In the genomic region with DNA sequence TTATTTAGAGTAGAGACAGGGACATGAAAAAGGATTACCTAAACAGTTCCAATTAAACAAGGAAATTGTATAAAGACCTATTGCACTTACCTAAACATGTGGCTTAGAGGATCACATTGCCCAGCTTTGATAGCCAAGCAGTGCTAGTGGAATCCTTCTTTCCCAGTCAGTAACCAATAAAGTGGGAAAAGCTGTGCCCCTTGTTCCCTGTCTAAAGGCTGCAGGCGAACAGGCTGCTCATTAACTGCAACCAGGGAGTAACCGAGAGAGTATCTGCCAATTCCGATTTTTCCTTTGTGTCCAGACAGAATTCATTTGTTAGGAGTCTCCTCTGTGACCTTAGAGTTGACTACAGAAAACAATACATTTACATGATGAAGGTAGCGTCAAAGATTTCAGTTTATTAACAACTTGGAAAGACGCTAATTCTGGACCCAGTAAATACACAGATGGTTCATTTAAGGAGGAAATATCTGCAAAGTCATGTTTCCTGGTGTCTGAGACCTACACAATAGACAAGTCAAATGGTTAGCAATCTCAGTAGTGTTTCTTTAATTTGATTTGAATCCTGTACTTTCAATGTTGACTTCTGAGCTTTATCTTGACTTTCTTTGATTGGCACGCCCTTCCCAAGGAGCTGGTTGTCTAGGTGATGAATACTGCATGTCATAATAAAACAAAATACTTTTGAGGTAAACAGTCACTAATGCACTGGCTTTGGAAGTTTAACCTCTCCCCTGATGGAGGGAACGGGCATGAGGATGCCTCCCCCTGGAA, we compare ENCODE assay signal across 3 cellular contexts.
TF ChIP-seq lines count a peak whose summit lies in the region.

No MANE protein-coding gene starts in this region.

TF ChIP-seq in HEK293, 187 proteins besides CTCF, POLR2A, EP300 and RAD21:
- TF ChIP-seq HOXC10 (CRISPR knock-in tag; IDR thresholded peaks at IDR 0.05) (no peak), ZBTB17 (tag by site-specific recombination; IDR thresholded peaks at IDR 0.05) (0 out of 2 replicates have a peak, but pooled peaks have one; percentile 30)
TF ChIP-seq in HEK293: peak in this region for 1.

TF ChIP-seq in H1, 55 proteins besides CTCF, POLR2A, EP300 and RAD21:
- no peak for TF ChIP-seq CREB1 (IDR thresholded peaks at IDR 0.05)
- TF ChIP-seq TCF12 (IDR thresholded peaks at IDR 0.05; ENCODE audit: low read depth, low read length): no peak
- TF ChIP-seq TAF7 (optimal IDR thresholded peaks at IDR 0.05; ENCODE audit: borderline replicate concordance, low read depth, low read length): no peak
- no peak for TF ChIP-seq JUND (IDR thresholded peaks at IDR 0.05; ENCODE audit: low read length)
- TF ChIP-seq YY1 (IDR thresholded peaks at IDR 0.05; ENCODE audit: low read depth, low read length): no peak
- no peak for TF ChIP-seq ZNF274 (IDR thresholded peaks at IDR 0.05; ENCODE audit: borderline replicate concordance, extremely low read depth, low read length)
- no peak for TF ChIP-seq JUN (IDR thresholded peaks at IDR 0.05; ENCODE audit: low read depth, low read length)
- no peak for TF ChIP-seq SIN3A (conservative IDR thresholded peaks at IDR 0.05 in 1 of 2, IDR thresholded peaks at IDR 0.05 in 1 of 2; ENCODE audit: low read depth in 1 of 2, low read length in 2 of 2)
- TF ChIP-seq NRF1 (IDR thresholded peaks at IDR 0.05; ENCODE audit: low read depth, low read length): no peak
- TF ChIP-seq FOSL1 (IDR thresholded peaks at IDR 0.05; ENCODE audit: insufficient read depth, low read depth, low read length): no peak
- no peak for TF ChIP-seq SAP30 (IDR thresholded peaks at IDR 0.05; ENCODE audit: insufficient read depth, insufficient replicate concordance, low read length)

TF ChIP-seq in HepG2, 621 proteins besides CTCF, POLR2A, EP300 and RAD21:
- TF ChIP-seq ZNF768 (CRISPR knock-in tag; IDR thresholded peaks at IDR 0.05) (no peak), ZNF749 (CRISPR knock-in tag; IDR thresholded peaks at IDR 0.05; ENCODE audit: borderline replicate concordance) (no peak), ZNF782 (CRISPR knock-in tag; IDR thresholded peaks at IDR 0.05; ENCODE audit: borderline replicate concordance) (no peak), REL (CRISPR knock-in tag; conservative IDR thresholded peaks at IDR 0.05) (no peak), ZFP37 (CRISPR knock-in tag; IDR thresholded peaks at IDR 0.05; ENCODE audit: borderline replicate concordance) (no peak), NR2C2 (CRISPR knock-in tag; IDR thresholded peaks at IDR 0.05; ENCODE audit: borderline replicate concordance) (no peak), POLR2G (IDR thresholded peaks at IDR 0.05; ENCODE audit: low read depth, low read length) (no peak), PHF21A (CRISPR knock-in tag; IDR thresholded peaks at IDR 0.05) (no peak), RELA (CRISPR knock-in tag; IDR thresholded peaks at IDR 0.05) (no peak), ZNF589 (CRISPR knock-in tag; conservative IDR thresholded peaks at IDR 0.05) (no peak), U2AF1 (optimal IDR thresholded peaks at IDR 0.05; ENCODE audit: low read depth, low read length) (no peak)
- TF ChIP-seq, protein P1, sequence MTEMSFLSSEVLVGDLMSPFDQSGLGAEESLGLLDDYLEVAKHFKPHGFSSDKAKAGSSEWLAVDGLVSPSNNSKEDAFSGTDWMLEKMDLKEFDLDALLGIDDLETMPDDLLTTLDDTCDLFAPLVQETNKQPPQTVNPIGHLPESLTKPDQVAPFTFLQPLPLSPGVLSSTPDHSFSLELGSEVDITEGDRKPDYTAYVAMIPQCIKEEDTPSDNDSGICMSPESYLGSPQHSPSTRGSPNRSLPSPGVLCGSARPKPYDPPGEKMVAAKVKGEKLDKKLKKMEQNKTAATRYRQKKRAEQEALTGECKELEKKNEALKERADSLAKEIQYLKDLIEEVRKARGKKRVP (CRISPR knock-in tag; IDR thresholded peaks at IDR 0.05): no peak
